8 cellular contexts compared by ENCODE assay signal in the genomic region with DNA sequence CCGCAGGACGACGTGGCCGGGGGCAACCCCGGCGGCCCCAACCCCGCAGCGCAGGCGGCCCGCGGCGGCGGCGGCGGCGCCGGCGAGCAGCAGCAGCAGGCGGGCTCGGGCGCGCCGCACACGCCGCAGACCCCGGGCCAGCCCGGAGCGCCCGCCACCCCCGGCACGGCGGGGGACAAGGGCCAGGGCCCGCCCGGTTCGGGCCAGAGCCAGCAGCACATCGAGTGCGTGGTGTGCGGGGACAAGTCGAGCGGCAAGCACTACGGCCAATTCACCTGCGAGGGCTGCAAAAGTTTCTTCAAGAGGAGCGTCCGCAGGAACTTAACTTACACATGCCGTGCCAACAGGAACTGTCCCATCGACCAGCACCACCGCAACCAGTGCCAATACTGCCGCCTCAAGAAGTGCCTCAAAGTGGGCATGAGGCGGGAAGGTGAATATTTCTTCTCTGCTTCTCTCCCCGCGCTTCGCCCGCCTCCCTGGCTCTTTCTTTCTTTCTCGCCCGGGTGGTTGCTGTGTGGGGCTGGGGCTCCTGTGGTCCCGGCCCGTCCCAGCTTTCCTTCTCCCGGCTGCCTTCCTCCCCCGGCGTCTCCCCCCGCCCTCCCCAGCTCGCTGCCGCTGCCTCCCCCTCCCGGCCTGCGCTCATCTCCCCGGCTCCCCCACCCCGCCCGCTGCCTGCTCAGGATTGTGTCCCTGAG. TPM values are rescaled to one million over a fixed set of nuclear protein-coding genes. Genes with fewer than 3 reads are reported as not detected.
A peak's percentile ranks its signal among the peaks of the same experiment; 100 is the strongest.
DNase-seq lines count a peak whose midpoint lies in the region; ATAC-seq and TF ChIP-seq lines count a peak whose summit lies in the region.

No MANE protein-coding gene starts in this region.

- no peak for TF ChIP-seq CTCF in psoas muscle (IDR thresholded peaks at IDR 0.05)

- H3K4me1 Mint-ChIP-seq in activated T-cell treated with anti-CD3 and anti-CD28 coated beads, Interleukin-2, amount 50 U/mL, for 24 hours (ENCODE audit: low read depth): peaks cover 33% of the 10 kb centered on the region
- peaks cover 12% of the 10 kb centered on the region for H3K4me1 Mint-ChIP-seq in T-helper 17 cell

- ATAC-seq in T-helper 17 cell (no peak), psoas muscle (peak in 1 of 4 donors; percentile 6)

- peaks cover 4% of the 10 kb centered on the region for H3K9me3 Mint-ChIP-seq in activated T-cell treated with anti-CD3 and anti-CD28 coated beads, Interleukin-2, amount 50 U/mL, for 24 hours

- H3K27ac Mint-ChIP-seq in activated T-cell treated with anti-CD3 and anti-CD28 coated beads, Interleukin-2, amount 50 U/mL, for 24 hours: no peak overlapping the region
- H3K27ac Mint-ChIP-seq in T-helper 17 cell: no peak overlapping the region

- 1 to 2% (median 1%) methylated on average over 43 to 68 of the region's 68 CpGs for WGBS in psoas muscle, 3 donors

- H3K27me3 ChIP-seq in psoas muscle (ENCODE audit: insufficient read depth in 3 of 3, low read length in 2 of 3): peaks cover 0 to 20% (median 0%) of the 10 kb centered on the region in 3 donors

- DNase-seq in activated T-cell treated with anti-CD3 and anti-CD28 coated beads, Interleukin-2, amount 50 U/mL, for 24 hours: peak; percentile 49
- no peak for DNase-seq in activated T-cell treated with anti-CD3 and anti-CD28 coated beads, Interleukin-2, amount 50 U/mL, for 48 hours
- no peak for DNase-seq in T-helper 17 cell
- peak; percentile 28 for DNase-seq in fibroblast of peridontal ligament (ENCODE audit: extremely low read depth)
- DNase-seq in psoas muscle: peak in 1 of 2 donors; percentile 58
- DNase-seq in DMS153 treated with DMSO at 0.1 percent for 48 hours (lab: John Stamatoyannopoulos, UW; ENCODE audit: unreplicated experiment): no peak
- no peak for DNase-seq in stimulated activated CD4-positive, alpha-beta T cell treated with anti-CD3 and anti-CD28 coated beads, Interleukin-12 subunit alpha, Interleukin-12 subunit beta, amount 100 ng/mL, for 4 hours
- no peak for DNase-seq in HPDE6-E6E7 (ENCODE audit: extremely low spot score)

- H3K27ac ChIP-seq in psoas muscle: peak overlapping the region; percentile 16

- peaks cover 57% of the 10 kb centered on the region for H3K27me3 Mint-ChIP-seq in activated T-cell treated with anti-CD3 and anti-CD28 coated beads, Interleukin-2, amount 50 U/mL, for 24 hours
- H3K27me3 Mint-ChIP-seq in T-helper 17 cell: peaks cover 47% of the 10 kb centered on the region

- peak overlapping the region; percentile 71 for H3K4me3 ChIP-seq in psoas muscle

- H3K4me1 ChIP-seq in psoas muscle: no peaks in the 10 kb centered on the region

- H3K9me3 ChIP-seq in T-helper 17 cell (ENCODE audit: control insufficient read depth, low read length, poor library complexity, severe bottlenecking): peaks cover 5% of the 10 kb centered on the region
- H3K9me3 ChIP-seq in psoas muscle: no peaks in the 10 kb centered on the region

- H3K36me3 Mint-ChIP-seq in activated T-cell treated with anti-CD3 and anti-CD28 coated beads, Interleukin-2, amount 50 U/mL, for 24 hours (ENCODE audit: low read depth): peaks cover 3% of the 10 kb centered on the region
- peaks cover 6% of the 10 kb centered on the region for H3K36me3 Mint-ChIP-seq in T-helper 17 cell (ENCODE audit: low read depth)

- H3K4me3 Mint-ChIP-seq in activated T-cell treated with anti-CD3 and anti-CD28 coated beads, Interleukin-2, amount 50 U/mL, for 24 hours: peak overlapping the region; percentile 59
- H3K4me3 Mint-ChIP-seq in T-helper 17 cell: peak overlapping the region; percentile 74

- intact Hi-C loops in psoas muscle (cut with DNase I): loop anchor here in 1 of 2 donors (10.0 kb wide), 1 partner anchor 330 kb away; no protein-coding TSS in a partner anchor

- no peaks in the 10 kb centered on the region for H3K36me3 ChIP-seq in psoas muscle (ENCODE audit: insufficient read depth in 1 of 2, low read depth in 1 of 2)

RNA-seq across cellular contexts. Expression of a gene that starts 2.2 kb away (rescaled TPM):
- not detected for total RNA-seq in T-helper 17 cell
- 1 to 10 TPM in 3 of 4 donors, under 1 TPM in 1; 0.39 to 1.4 (median 1.2) TPM for total RNA-seq in psoas muscle
- polyA plus RNA-seq in psoas muscle: 1 to 10 TPM in 1 of 3 donors, under 1 TPM in 2; 0.57 to 1.4 (median 0.86) TPM

RNA-seq across cellular contexts. Expression of a gene that starts 4.2 kb away (rescaled TPM):
- total RNA-seq in T-helper 17 cell: not detected
- 1 to 10 TPM in 1 of 4 donors, under 1 TPM in 3; 0.13 to 1.3 (median 0.55) TPM for total RNA-seq in psoas muscle
- 1 to 10 TPM in 1 of 3 donors, under 1 TPM in 2; 0.14 to 1.5 (median 0.42) TPM for polyA plus RNA-seq in psoas muscle

Comparison
In these comparisons a context has a peak if more than half of its experiments do, and no peak if none do; other contexts are left out.
1. DNase-seq: peak in activated T-cell treated with anti-CD3 and anti-CD28 coated beads, Interleukin-2, amount 50 U/mL, for 24 hours (single experiment) and fibroblast of peridontal ligament (single experiment); none in activated T-cell treated with anti-CD3 and anti-CD28 coated beads, Interleukin-2, amount 50 U/mL, for 48 hours (0 of 2), T-helper 17 cell (0 of 3), DMS153 treated with DMSO at 0.1 percent for 48 hours (single experiment), stimulated activated CD4-positive, alpha-beta T cell treated with anti-CD3 and anti-CD28 coated beads, Interleukin-12 subunit alpha, Interleukin-12 subunit beta, amount 100 ng/mL, for 4 hours (single experiment) and HPDE6-E6E7 (single experiment).